ENCODE assay signal across 12 cellular contexts in genomic region chr3:16441306-16441898, GRCh38.
DNase-seq lines count a peak whose midpoint lies in the region; ATAC-seq, FAIRE-seq and TF ChIP-seq lines count a peak whose summit lies in the region.
"Had no signal": no experiment of that assay in that cellular context is flagged by ENCODE, and none has a peak within 500 bp of the region (broad histone marks: within the 10 kb centered on the region; RNA-seq: fewer than 3 reads in every experiment).

No MANE protein-coding gene starts in this region.

- no peak overlapping the region for H3K9ac ChIP-seq in endothelial cell of umbilical vein (replicated peaks; ENCODE audit: extremely low read depth, insufficient read depth, low read length)
- H3K9ac ChIP-seq in subcutaneous abdominal adipose tissue (ENCODE audit: low read length in 5 of 5): no peak overlapping the region

- H3K9me3 ChIP-seq in endothelial cell of umbilical vein (replicated peaks; ENCODE audit: control insufficient read depth, insufficient read depth, low read length) (no peaks in the 10 kb centered on the region), subcutaneous abdominal adipose tissue (ENCODE audit: control insufficient read depth in 5 of 5, low read length in 5 of 5) (no peaks in the 10 kb centered on the region), mucosa of descending colon (no peaks in the 10 kb centered on the region)
- H3K9me3 ChIP-seq: adrenal gland had no signal

- DNase-seq in DMS 273 (lab: John Stamatoyannopoulos, UW; ENCODE audit: unreplicated experiment) (peak; percentile 40), DMS 273 treated with DMSO at 0.1 percent for 48 hours (lab: John Stamatoyannopoulos, UW) (no peak), NCI-H526 (lab: John Stamatoyannopoulos, UW) (peak; percentile 80 to 87), endothelial cell of umbilical vein (ENCODE audit: low read depth, low spot score) (no peak), GM20000 (ENCODE audit: low spot score) (no peak), mucosa of descending colon (no peak), iPS-NIHi11 (ENCODE audit: low spot score) (no peak)
- DNase-seq: activated CD8-positive, alpha-beta T cell treated with anti-CD3 and anti-CD28 coated beads for 36 hours; adrenal gland; KBM-7 had no signal

- intact Hi-C loops in endothelial cell of umbilical vein (cut with micrococcal nuclease): no loop called here
- intact Hi-C loops in mucosa of descending colon (cut with DNase I, micrococcal nuclease): no loop called here

- no peak overlapping the region for H3K27ac ChIP-seq in endothelial cell of umbilical vein (ENCODE audit: insufficient read depth, low read depth, low read length)
- peak overlapping the region; percentile 96 for H3K27ac ChIP-seq in subcutaneous abdominal adipose tissue (ENCODE audit: low read depth, low read length)
- H3K27ac ChIP-seq: 22Rv1 had no signal

- no peaks in the 10 kb centered on the region for H3K79me2 ChIP-seq in endothelial cell of umbilical vein (ENCODE audit: control insufficient read depth, insufficient read depth, low read length)

- no peak for ATAC-seq in mucosa of descending colon
- ATAC-seq: activated CD8-positive, alpha-beta T cell treated with anti-CD3 and anti-CD28 coated beads for 36 hours had no signal

- TF ChIP-seq CTCF in endothelial cell of umbilical vein (IDR thresholded peaks at IDR 0.05; ENCODE audit: extremely low read depth in 1 of 2, insufficient read depth in 1 of 2, low read depth in 1 of 2, low read length in 2 of 2): no peak
- no peak for TF ChIP-seq CTCF in GM20000 (IDR thresholded peaks at IDR 0.05; ENCODE audit: extremely low read depth, missing control alignments)
- no peak for TF ChIP-seq CTCF in mucosa of descending colon (IDR thresholded peaks at IDR 0.05)

- peak; percentile 21 for FAIRE-seq in endothelial cell of umbilical vein (lab: Jason Lieb, UNC)

- H2AFZ ChIP-seq in endothelial cell of umbilical vein (ENCODE audit: low read depth, low read length): no peak overlapping the region

- dilution Hi-C loops in endothelial cell of umbilical vein (cut with MboI; ENCODE audit: extremely low pct_ligation_motif_present, low sequenced_read_pairs): no loop called here

- H3K36me3 ChIP-seq in endothelial cell of umbilical vein (ENCODE audit: control insufficient read depth in 2 of 2, extremely low read depth in 1 of 2, insufficient read depth in 2 of 2, low read length in 2 of 2) (no peaks in the 10 kb centered on the region), subcutaneous abdominal adipose tissue (ENCODE audit: control insufficient read depth in 5 of 5, insufficient read depth in 5 of 5, low read length in 5 of 5) (peaks cover 0 to 3% (median 0%) of the 10 kb centered on the region in 5 donors), mucosa of descending colon (ENCODE audit: low read depth) (no peaks in the 10 kb centered on the region)
- H3K36me3 ChIP-seq: adrenal gland had no signal

- POLR2A ChIA-PET in endothelial cell of umbilical vein (lab: Charles Lee): no interaction called here

- CTCF ChIA-PET in endothelial cell of umbilical vein (lab: Charles Lee): no interaction called here

- H3K4me3 ChIP-seq in endothelial cell of umbilical vein (replicated peaks in 1 of 3; ENCODE audit: insufficient read depth in 1 of 3, low read depth in 1 of 3, low read length in 3 of 3) (no peak overlapping the region), subcutaneous abdominal adipose tissue (ENCODE audit: low read depth in 1 of 5, low read length in 5 of 5) (peak overlapping the region in 1 of 5 donors; percentile 7), mucosa of descending colon (no peak overlapping the region)
- H3K4me3 ChIP-seq: adrenal gland had no signal

- H3K27me3 ChIP-seq in endothelial cell of umbilical vein (ENCODE audit: control insufficient read depth in 2 of 2, insufficient read depth in 2 of 2, low read length in 2 of 2): no peaks in the 10 kb centered on the region
- no peaks in the 10 kb centered on the region for H3K27me3 ChIP-seq in subcutaneous abdominal adipose tissue (ENCODE audit: control insufficient read depth in 5 of 5, insufficient read depth in 4 of 5, low read length in 5 of 5)
- H3K27me3 ChIP-seq: adrenal gland had no signal

- H3K4me1 ChIP-seq in endothelial cell of umbilical vein (ENCODE audit: control insufficient read depth, extremely low read depth, insufficient read depth, low read length): no peaks in the 10 kb centered on the region
- H3K4me1 ChIP-seq in subcutaneous abdominal adipose tissue (ENCODE audit: control insufficient read depth in 5 of 5, insufficient read depth in 5 of 5, low read length in 5 of 5): peaks cover 1 to 53% (median 43%) of the 10 kb centered on the region in 5 donors
- H3K4me1 ChIP-seq in mucosa of descending colon (ENCODE audit: low read depth): no peaks in the 10 kb centered on the region
- H3K4me1 ChIP-seq: adrenal gland had no signal

- no peak overlapping the region for H3K4me2 ChIP-seq in endothelial cell of umbilical vein (ENCODE audit: insufficient read depth, low read length)

- H3K9me1 ChIP-seq in endothelial cell of umbilical vein (replicated peaks; ENCODE audit: control insufficient read depth, extremely low read depth, insufficient read depth, low read length): no peaks in the 10 kb centered on the region

- no peaks in the 10 kb centered on the region for H4K20me1 ChIP-seq in endothelial cell of umbilical vein (replicated peaks; ENCODE audit: control insufficient read depth, extremely low read depth, insufficient read depth, low read length)

- BruUV-seq in endothelial cell of umbilical vein (replicated peaks; lab: Mats Ljungman, UMichigan): no TSS peak

- no peak for TF ChIP-seq POLR2A in endothelial cell of umbilical vein (IDR thresholded peaks at IDR 0.05; ENCODE audit: low read depth, low read length)

TF ChIP-seq in endothelial cell of umbilical vein, 7 proteins besides CTCF, POLR2A, EP300 and RAD21:
- TF ChIP-seq, protein P1, sequence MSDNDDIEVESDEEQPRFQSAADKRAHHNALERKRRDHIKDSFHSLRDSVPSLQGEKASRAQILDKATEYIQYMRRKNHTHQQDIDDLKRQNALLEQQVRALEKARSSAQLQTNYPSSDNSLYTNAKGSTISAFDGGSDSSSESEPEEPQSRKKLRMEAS (IDR thresholded peaks at IDR 0.05; ENCODE audit: insufficient read depth, insufficient read length): no peak
- no peak for TF ChIP-seq POLR2AphosphoS5 (IDR thresholded peaks at IDR 0.05; ENCODE audit: insufficient read depth, low read depth, low read length)
- no peak for TF ChIP-seq GATA2 (IDR thresholded peaks at IDR 0.05; ENCODE audit: insufficient read depth, insufficient read length, low read depth, low read length)
- no peak for TF ChIP-seq JUN (IDR thresholded peaks at IDR 0.05; ENCODE audit: borderline replicate concordance, insufficient read depth, insufficient read length, low read depth)
- TF ChIP-seq EZH2 (IDR thresholded peaks at IDR 0.05; ENCODE audit: borderline replicate concordance, low read depth, low read length, severe bottlenecking): no peak
- TF ChIP-seq FOS (IDR thresholded peaks at IDR 0.05; ENCODE audit: borderline replicate concordance, insufficient read depth, low read length): no peak
- no peak for TF ChIP-seq MYC (IDR thresholded peaks at IDR 0.05; ENCODE audit: low read depth, low read length)
TF ChIP-seq in endothelial cell of umbilical vein: peak in this region for 0.

Comparison
In these comparisons a context has a peak if more than half of its experiments do, and no peak if none do; other contexts are left out.
1. DNase-seq: peak in DMS 273 (single experiment) and NCI-H526 (2 of 2); none in DMS 273 treated with DMSO at 0.1 percent for 48 hours (single experiment), endothelial cell of umbilical vein (single experiment), GM20000 (single experiment), mucosa of descending colon (0 of 3) and iPS-NIHi11 (single experiment).